Comparison of ENCODE assay signal across 16 cellular contexts in the genomic region with DNA sequence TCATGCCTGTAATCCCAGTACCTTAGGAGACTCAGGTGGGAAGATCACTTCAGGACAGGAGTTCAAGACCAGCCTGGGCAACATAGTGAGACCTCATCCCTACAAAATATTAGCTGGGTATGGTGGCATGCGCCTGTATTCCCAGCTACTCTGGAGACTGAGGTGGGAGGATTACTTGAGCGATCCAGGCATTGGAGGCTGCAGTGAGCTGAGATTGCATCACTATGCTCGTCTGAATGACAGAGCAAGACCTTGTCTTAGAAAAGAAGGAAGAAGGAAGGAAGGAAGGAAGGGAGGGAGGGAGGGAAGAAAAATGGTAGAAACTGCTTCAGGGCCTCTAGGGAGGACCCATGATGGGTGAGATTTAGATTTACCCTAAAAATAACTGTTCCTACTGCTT.
A peak's percentile ranks its signal among the peaks of the same experiment; 100 is the strongest.
DNase-seq lines count a peak whose midpoint lies in the region; FAIRE-seq and TF ChIP-seq lines count a peak whose summit lies in the region.
"Had no signal": no experiment of that assay in that cellular context is flagged by ENCODE, and none has a peak within 500 bp of the region (broad histone marks: within the 10 kb centered on the region; RNA-seq: fewer than 3 reads in every experiment).

No MANE protein-coding gene starts in this region.

- H3K9me3 Mint-ChIP-seq in brain, result no peaks in the 10 kb centered on the region

- no peak overlapping the region for H3K4me3 Mint-ChIP-seq in brain

- TF ChIP-seq CTCF in NB4 (IDR thresholded peaks at IDR 0.05; ENCODE audit: low read depth, low read length) (no peak), brain (conservative IDR thresholded peaks at IDR 0.05) (no peak), neutrophil (IDR thresholded peaks at IDR 0.05) (no peak)

- H3K27ac ChIP-seq in neutrophil, result peak overlapping the region; percentile 79
- peak overlapping the region in 1 of 2 donors; percentile 7 for H3K27ac ChIP-seq in small intestine (ENCODE audit: low read depth in 1 of 2, low read length in 1 of 2)
- H3K27ac ChIP-seq: 22Rv1, RWPE1 had no signal

- H3K36me3 ChIP-seq in neutrophil, result peaks cover 5% of the 10 kb centered on the region
- no peaks in the 10 kb centered on the region for H3K36me3 ChIP-seq in small intestine (ENCODE audit: control insufficient read depth in 2 of 2, insufficient read depth in 2 of 2, low read length in 2 of 2)

- TF ChIP-seq POLR2A in NB4 (IDR thresholded peaks at IDR 0.05; ENCODE audit: extremely low read depth, insufficient read length), result no peak

- FAIRE-seq in small intestine (lab: Jason Lieb, UNC), result no peak

- H3K4me3 ChIP-seq in NB4 (ENCODE audit: low read depth, low read length) (no peak overlapping the region), neutrophil (ENCODE audit: low read depth in 1 of 2, low read length in 1 of 2) (no peak overlapping the region), small intestine (ENCODE audit: low read depth in 1 of 2, low read length in 2 of 2) (no peak overlapping the region)

- peak overlapping the region in 3 of 5 experiments; percentile 16 to 77 (median 41) for H3K27ac Mint-ChIP-seq in brain

- 80 to 86% (median 83%) methylated on average over 3 of the region's 3 CpGs for WGBS in small intestine, 3 donors

- H3K9me3 ChIP-seq in neutrophil (no peaks in the 10 kb centered on the region), small intestine (ENCODE audit: control insufficient read depth, low read depth) (no peaks in the 10 kb centered on the region)

- H3K4me1 Mint-ChIP-seq in brain, result peaks cover 25% of the 10 kb centered on the region

- peaks cover 55 to 58% of the 10 kb centered on the region in 2 experiments for H3K4me1 ChIP-seq in neutrophil (ENCODE audit: control insufficient read depth in 1 of 2, insufficient read depth in 1 of 2, low read depth in 1 of 2, low read length in 1 of 2)
- no peaks in the 10 kb centered on the region for H3K4me1 ChIP-seq in small intestine (ENCODE audit: control insufficient read depth in 2 of 2, insufficient read depth in 1 of 2, low read depth in 1 of 2, low read length in 1 of 2)

- DNase-seq in NOMO-1 (lab: John Stamatoyannopoulos, UW; ENCODE audit: unreplicated experiment in 2 of 2) (peak; percentile 38 to 70), NOMO-1 treated with dmso at 0.1 percent for 144 hours (lab: John Stamatoyannopoulos, UW; ENCODE audit: unreplicated experiment) (no peak), NB4 (ENCODE audit: low read depth) (peak; percentile 76), small intestine (no peak), OCI-M2 (lab: John Stamatoyannopoulos, UW; ENCODE audit: unreplicated experiment) (no peak), foreskin melanocyte (no peak)
- DNase-seq: DMS53, KBM-7, NCI-H1417 treated with DMSO at 0.1 percent for 48 hours, NCI-H2029, NCI-H2171 treated with DMSO at 0.1 percent for 48 hours, NCI-H774 had no signal

- H3K27me3 Mint-ChIP-seq in brain, result no peaks in the 10 kb centered on the region

- H3K27me3 ChIP-seq in neutrophil, result no peaks in the 10 kb centered on the region
- no peaks in the 10 kb centered on the region for H3K27me3 ChIP-seq in small intestine (ENCODE audit: control insufficient read depth in 2 of 2, insufficient read depth in 2 of 2, low read length in 2 of 2)

- peaks cover 27% of the 10 kb centered on the region for H3K36me3 Mint-ChIP-seq in brain

Comparison
In these comparisons a context has a peak if more than half of its experiments do, and no peak if none do; other contexts are left out.
1. DNase-seq: peak in NOMO-1 (2 of 2) and NB4 (single experiment); none in NOMO-1 treated with dmso at 0.1 percent for 144 hours (single experiment), small intestine (single experiment), OCI-M2 (single experiment) and foreskin melanocyte (single experiment).